ENCODE assay signal across 11 cellular contexts in the genomic region with DNA sequence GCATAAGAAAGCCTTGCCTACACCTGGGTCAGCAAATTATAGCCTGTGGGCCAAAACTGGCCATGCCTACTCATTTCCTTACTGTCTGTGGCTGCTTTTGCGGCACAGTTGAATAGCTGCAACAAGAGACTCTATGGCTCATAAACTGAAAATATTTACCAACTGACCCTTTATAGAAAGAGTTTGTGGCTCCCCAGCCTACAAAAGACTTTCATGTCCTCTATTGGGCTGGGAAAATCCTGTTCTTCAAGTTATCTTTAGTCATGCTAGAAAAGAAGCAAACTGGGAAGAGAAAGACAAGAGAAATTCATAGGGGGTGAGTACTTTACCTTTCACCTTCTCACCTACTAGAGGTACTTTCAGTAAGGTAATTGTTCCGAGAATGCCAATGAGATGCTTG.
DNase-seq lines count a peak whose midpoint lies in the region; ATAC-seq and TF ChIP-seq lines count a peak whose summit lies in the region.
"Had no signal": no experiment of that assay in that cellular context is flagged by ENCODE, and none has a peak within 500 bp of the region (broad histone marks: within the 10 kb centered on the region; RNA-seq: fewer than 3 reads in every experiment).

No MANE protein-coding gene starts in this region.

- H3K36me3 ChIP-seq in endodermal cell (ENCODE audit: control insufficient read depth, insufficient read depth, low read length): peaks cover 8% of the 10 kb centered on the region

- peaks cover 4% of the 10 kb centered on the region for H3K36me3 Mint-ChIP-seq in endodermal cell (ENCODE audit: low read depth)

- H3K4me1 Mint-ChIP-seq in endodermal cell: peaks cover 11% of the 10 kb centered on the region
- H3K4me1 Mint-ChIP-seq: brain had no signal

- peak; percentile 79 for DNase-seq in GM12865 (ENCODE audit: low read depth)
- DNase-seq in endodermal cell: no peak
- no peak for DNase-seq in stimulated activated CD4-positive, alpha-beta T cell treated with anti-CD3 and anti-CD28 coated beads, Interleukin-2, amount 100 ng/mL, for 24 hours
- DNase-seq in NCI-H345 treated with DMSO at 0.1 percent for 48 hours (lab: John Stamatoyannopoulos, UW; ENCODE audit: unreplicated experiment): no peak
- no peak for DNase-seq in Right ventricle myocardium inferior (ENCODE audit: missing footprints)
- DNase-seq: SW 1271 had no signal

- no peak for TF ChIP-seq CTCF in GM12865 (IDR thresholded peaks at IDR 0.05; ENCODE audit: insufficient read depth, low read depth, low read length, missing control alignments)
- no peak for TF ChIP-seq CTCF in endodermal cell (conservative IDR thresholded peaks at IDR 0.05)

- H3K4me3 Mint-ChIP-seq in endodermal cell: no peak overlapping the region
- H3K4me3 Mint-ChIP-seq: brain had no signal

- intact Hi-C loops in Right ventricle myocardium inferior (cut with DNase I): no loop called here

- no peaks in the 10 kb centered on the region for H3K27me3 Mint-ChIP-seq in endodermal cell (ENCODE audit: insufficient read depth)
- H3K27me3 Mint-ChIP-seq: brain had no signal

- 92 to 100% methylated on average over 2 of the region's 2 CpGs for WGBS in endodermal cell (ENCODE audit: insufficient coverage in 1 of 2, insufficient read length in 1 of 2), 2 experiments

- H3K4me3 ChIP-seq in GM12865 (ENCODE audit: low read depth, low read length) (no peak overlapping the region), endodermal cell (ENCODE audit: low read length) (no peak overlapping the region)

- peaks cover 2% of the 10 kb centered on the region for H3K4me1 ChIP-seq in endodermal cell (ENCODE audit: control insufficient read depth, insufficient read depth, low read length)

- no peaks in the 10 kb centered on the region for H3K9me3 Mint-ChIP-seq in endodermal cell
- H3K9me3 Mint-ChIP-seq: brain had no signal

- ATAC-seq in GM21423 (IDR thresholded peaks at IDR 0.05; ENCODE audit: unreplicated experiment): peak; percentile 85
- ATAC-seq in HG03439 (IDR thresholded peaks at IDR 0.05; ENCODE audit: unreplicated experiment): peak; percentile 84
- no peak for ATAC-seq in GM21737 (IDR thresholded peaks at IDR 0.05; ENCODE audit: unreplicated experiment)
- ATAC-seq in Right ventricle myocardium inferior: no peak
- ATAC-seq: left lobe of liver had no signal

- H3K9me3 ChIP-seq in endodermal cell (ENCODE audit: control insufficient read depth, low read length): no peaks in the 10 kb centered on the region

- H3K27me3 ChIP-seq in endodermal cell (ENCODE audit: control insufficient read depth, insufficient read depth, low read length, poor library complexity, severe bottlenecking): no peaks in the 10 kb centered on the region

- H3K9ac ChIP-seq in endodermal cell (ENCODE audit: extremely low read depth, low read length, poor library complexity, severe bottlenecking): no peak overlapping the region

- peak overlapping the region; percentile 32 for H3K27ac Mint-ChIP-seq in endodermal cell
- H3K27ac Mint-ChIP-seq: brain had no signal

- H3K27ac ChIP-seq in endodermal cell (ENCODE audit: low read depth, low read length): no peak overlapping the region

Comparison
In these comparisons a context has a peak if more than half of its experiments do, and no peak if none do; other contexts are left out.
1. ATAC-seq: peak in GM21423 (single experiment) and HG03439 (single experiment); none in GM21737 (single experiment) and Right ventricle myocardium inferior (single experiment).